In genomic region chr1:86239490-86239889, GRCh38 we compare ENCODE assay signal across 9 cellular contexts.
"Had no signal": no experiment of that assay in that cellular context is flagged by ENCODE, and none has a peak within 500 bp of the region (broad histone marks: within the 10 kb centered on the region; RNA-seq: fewer than 3 reads in every experiment).

No MANE protein-coding gene starts in this region.

- H3K36me3 ChIP-seq: HAP-1 had no signal

- H3K9ac ChIP-seq: GM23248 had no signal

- H3K4me3 Mint-ChIP-seq: GM23338, H9, HFFc6 had no signal

- H3K4me1 Mint-ChIP-seq: GM23338, H9 had no signal

- H3K27ac Mint-ChIP-seq: GM23338, H9, HFFc6 had no signal

- H2AFZ ChIP-seq: GM23248, GM23338 had no signal

- H3K27ac ChIP-seq: GM23248 had no signal

- ATAC-seq: GM23338, HCT116 had no signal

- H3K4me1 ChIP-seq: HAP-1 had no signal

- H3K4me3 ChIP-seq: GM23248, GM23338, HAP-1 had no signal

- DNase-seq: GM23248, GOT3, H7, H9, HCEC 1CT, HFFc6 had no signal
